Comparison of ENCODE assay signal across 1 cellular context in the genomic region with DNA sequence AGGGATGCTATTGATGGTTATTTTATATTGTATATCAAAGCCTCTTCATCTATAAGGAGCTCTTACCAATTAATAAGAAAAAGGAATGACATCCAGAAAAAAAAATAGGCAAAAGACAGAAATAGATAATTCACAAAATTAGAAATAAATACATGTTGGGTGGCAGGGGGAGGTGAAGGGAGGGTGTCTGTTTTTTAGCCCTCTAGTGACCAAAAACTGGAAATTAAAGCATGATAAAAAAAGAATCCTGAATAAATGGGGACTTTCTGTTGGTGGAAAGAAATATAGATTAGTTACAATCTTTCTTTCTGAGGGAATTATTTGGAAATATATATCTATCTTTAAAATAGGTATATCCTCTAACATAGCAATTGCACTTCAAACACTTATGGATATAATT.
TF ChIP-seq lines count a peak whose summit lies in the region.

No MANE protein-coding gene starts in this region.

TF ChIP-seq in WTC11, 78 proteins besides CTCF, POLR2A, EP300 and RAD21 (continued from another document):
- TF ChIP-seq ATF2 (CRISPR knock-in tag; IDR thresholded peaks at IDR 0.05; ENCODE audit: borderline replicate concordance, low read depth) = no peak
